Comparison of ENCODE assay signal across 22 cellular contexts in genomic region chr5:57750282-57750681, GRCh38.
A peak's percentile ranks its signal among the peaks of the same experiment; 100 is the strongest.
DNase-seq lines count a peak whose midpoint lies in the region; ATAC-seq and TF ChIP-seq lines count a peak whose summit lies in the region.
"Had no signal": no experiment of that assay in that cellular context is flagged by ENCODE, and none has a peak within 500 bp of the region (broad histone marks: within the 10 kb centered on the region; RNA-seq: fewer than 3 reads in every experiment).

No MANE protein-coding gene starts in this region.

- H4K20me1 ChIP-seq in mammary epithelial cell (ENCODE audit: insufficient read depth, low read length), result no peaks in the 10 kb centered on the region
- H4K20me1 ChIP-seq: BLaER1 treated with 17β-estradiol and CSF1 and Interleukin-3, amounts not matched to agents 10 nM and 100 nM had no signal

- no peak for DNase-seq in mammary epithelial cell
- no peak for DNase-seq in MCF 10A (ENCODE audit: unreplicated experiment)
- no peak for DNase-seq in Panc1 (ENCODE audit: low read depth, low spot score)
- DNase-seq in UCSD-AML1 (lab: John Stamatoyannopoulos, UW; ENCODE audit: unreplicated experiment), result peak; percentile 9
- DNase-seq in left lobe of liver (ENCODE audit: low spot score), result no peak
- no peak for DNase-seq in amygdala (lab: John Stamatoyannopoulos, UW)
- DNase-seq in DMS53 treated with DMSO at 0.1 percent for 48 hours (lab: John Stamatoyannopoulos, UW; ENCODE audit: unreplicated experiment), result no peak
- DNase-seq: AML-193; Caco-2; Calu3; CD4-positive, alpha-beta T cell; DMS79; DND-41; EL; GDM1 had no signal

- in situ Hi-C loops in mammary epithelial cell (cut with MboI; ENCODE audit: low sequenced_read_pairs in 2 of 2) (loop anchor here (25.0 kb wide), 2 partner anchors 88 to 238 kb away; no protein-coding TSS in a partner anchor), Panc1 (cut with HindIII; ENCODE audit: low pct_unique_long_range_greater_than_20kb, low sequenced_read_pairs) (no loop called here)

- H3K4me3 ChIP-seq in mammary epithelial cell (replicated peaks in 1 of 3; ENCODE audit: insufficient read depth in 1 of 3, low read depth in 2 of 3, low read length in 3 of 3) (no peak overlapping the region), Panc1 (ENCODE audit: low read depth in 2 of 2, low read length in 2 of 2) (no peak overlapping the region)
- H3K4me3 ChIP-seq: A549; BLaER1 treated with 17β-estradiol and CSF1 and Interleukin-3, amounts not matched to agents 10 nM and 100 nM; GM12878 had no signal

- BruUV-seq in mammary epithelial cell (replicated peaks; lab: Mats Ljungman, UMichigan), result no TSS peak
- BruUV-seq in MCF 10A (replicated peaks; lab: Mats Ljungman, UMichigan), result no TSS peak
- BruUV-seq in Panc1 (replicated peaks; lab: Mats Ljungman, UMichigan), result no TSS peak

- no peaks in the 10 kb centered on the region for H3K27me3 Mint-ChIP-seq in MCF 10A (ENCODE audit: insufficient read depth, unreplicated experiment)

- CTCF ChIA-PET in mammary epithelial cell (lab: Charles Lee; ENCODE audit: low non-redundant PET), result no interaction called here
- CTCF ChIA-PET in MCF 10A (lab: Yijun Ruan, JAX), result no interaction called here
- CTCF ChIA-PET in Panc1 (lab: Charles Lee), result no interaction called here

- no peaks in the 10 kb centered on the region for H3K36me3 Mint-ChIP-seq in MCF 10A (ENCODE audit: insufficient read depth, unreplicated experiment)
- H3K36me3 Mint-ChIP-seq: CD8-positive, alpha-beta T cell had no signal

- no peaks in the 10 kb centered on the region for H3K36me3 ChIP-seq in mammary epithelial cell (ENCODE audit: insufficient read depth, low read length)
- H3K36me3 ChIP-seq in Panc1 (ENCODE audit: control insufficient read depth, insufficient read depth, low read length), result no peaks in the 10 kb centered on the region
- H3K36me3 ChIP-seq: BLaER1 treated with 17β-estradiol and CSF1 and Interleukin-3, amounts not matched to agents 10 nM and 100 nM had no signal

- H3K4me1 Mint-ChIP-seq in MCF 10A (ENCODE audit: insufficient read depth, unreplicated experiment), result peaks cover 16% of the 10 kb centered on the region
- H3K4me1 Mint-ChIP-seq: B cell had no signal

- no peaks in the 10 kb centered on the region for H3K27me3 ChIP-seq in mammary epithelial cell (ENCODE audit: insufficient read depth, low read length)
- H3K27me3 ChIP-seq in Panc1 (ENCODE audit: control insufficient read depth, insufficient read depth, low read length), result no peaks in the 10 kb centered on the region
- H3K27me3 ChIP-seq: BLaER1 treated with 17β-estradiol and CSF1 and Interleukin-3, amounts not matched to agents 10 nM and 100 nM had no signal

- H3K9me3 ChIP-seq in mammary epithelial cell (replicated peaks; ENCODE audit: insufficient read depth, low read length) (no peaks in the 10 kb centered on the region), Panc1 (ENCODE audit: control insufficient read depth, insufficient read depth, low read depth, low read length) (no peaks in the 10 kb centered on the region)
- H3K9me3 ChIP-seq: A549; BLaER1 treated with 17β-estradiol and CSF1 and Interleukin-3, amounts not matched to agents 10 nM and 100 nM; Caco-2 had no signal

- no peak overlapping the region for H3K27ac Mint-ChIP-seq in MCF 10A (ENCODE audit: low read depth, unreplicated experiment)
- H3K27ac Mint-ChIP-seq: B cell; CD4-positive, alpha-beta T cell; CD8-positive, alpha-beta T cell had no signal

- H3K4me1 ChIP-seq in mammary epithelial cell (ENCODE audit: insufficient read depth, low read length), result peaks cover 23% of the 10 kb centered on the region
- peaks cover 5% of the 10 kb centered on the region; the same call in 1 of the 2 replicates for H3K4me1 ChIP-seq in Panc1 (ENCODE audit: control insufficient read depth, insufficient read depth, low read length)
- H3K4me1 ChIP-seq: A549; BLaER1 treated with 17β-estradiol and CSF1 and Interleukin-3, amounts not matched to agents 10 nM and 100 nM; Caco-2 had no signal

- no peak for ATAC-seq in Panc1
- ATAC-seq in left lobe of liver, result no peak
- ATAC-seq: A549; CD8-positive, alpha-beta T cell; GM12878 had no signal

- 92% methylated on average over 10 of the region's 10 CpGs for WGBS in mammary epithelial cell (ENCODE audit: low coverage, missing lambda C conversion rate)

- H3K27ac ChIP-seq in mammary epithelial cell (ENCODE audit: insufficient read depth, low read depth, low read length) (no peak overlapping the region), Panc1 (ENCODE audit: low read length) (peak overlapping the region; percentile 52; the same call in 1 of the 2 replicates)
- H3K27ac ChIP-seq: 22Rv1; A549; BLaER1 treated with 17β-estradiol and CSF1 and Interleukin-3, amounts not matched to agents 10 nM and 100 nM; C4-2B had no signal

- dilution Hi-C loops in mammary epithelial cell (cut with HindIII; ENCODE audit: low sequenced_read_pairs), result no loop called here

- H3K9ac ChIP-seq in mammary epithelial cell (ENCODE audit: insufficient read depth, low read length), result no peak overlapping the region
- H3K9ac ChIP-seq: BLaER1 treated with 17β-estradiol and CSF1 and Interleukin-3, amounts not matched to agents 10 nM and 100 nM had no signal

- H2AFZ ChIP-seq in mammary epithelial cell (ENCODE audit: low read depth, low read length), result peak overlapping the region; percentile 33

- POLR2A ChIA-PET in MCF 10A (lab: Yijun Ruan, JAX) (interaction anchor here (0.9 kb wide), 1 partner anchor 34 kb away, joined by 3 read pairs; no protein-coding TSS in a partner anchor), Panc1 (lab: Charles Lee) (no interaction called here)

- no peak overlapping the region for H3K4me2 ChIP-seq in mammary epithelial cell (ENCODE audit: insufficient read depth, low read depth, low read length)
- H3K4me2 ChIP-seq: A549; BLaER1 treated with 17β-estradiol and CSF1 and Interleukin-3, amounts not matched to agents 10 nM and 100 nM had no signal

- no peaks in the 10 kb centered on the region for H3K9me3 Mint-ChIP-seq in MCF 10A (ENCODE audit: unreplicated experiment)
- H3K9me3 Mint-ChIP-seq: CD4-positive, alpha-beta T cell; CD8-positive, alpha-beta T cell had no signal

- intact Hi-C loops in mammary epithelial cell (cut with micrococcal nuclease) (loop anchor here (5.0 kb wide), 1 partner anchor 58 kb away; no protein-coding TSS in a partner anchor), MCF 10A (cut with micrococcal nuclease) (no loop called here), Panc1 (cut with micrococcal nuclease; ENCODE audit: unreplicated experiment) (no loop called here)

- H3K4me3 Mint-ChIP-seq in MCF 10A (ENCODE audit: unreplicated experiment), result no peak overlapping the region
- H3K4me3 Mint-ChIP-seq: B cell; CD4-positive, alpha-beta T cell; CD8-positive, alpha-beta T cell had no signal

- no peak for TF ChIP-seq CTCF in mammary epithelial cell (conservative IDR thresholded peaks at IDR 0.05 in 1 of 2, IDR thresholded peaks at IDR 0.05 in 1 of 2; ENCODE audit: extremely low read depth in 1 of 2, insufficient read depth in 1 of 2, low read depth in 1 of 2, low read length in 2 of 2)
- no peak for TF ChIP-seq CTCF in MCF 10A (IDR thresholded peaks at IDR 0.05; ENCODE audit: unreplicated experiment)
- TF ChIP-seq CTCF in Panc1 (IDR thresholded peaks at IDR 0.05), result no peak

- H3K79me2 ChIP-seq in mammary epithelial cell (ENCODE audit: insufficient read depth, low read length), result no peaks in the 10 kb centered on the region
